12 cellular contexts compared by ENCODE assay signal in genomic region chr10:4270116-4270515, GRCh38.
A peak's percentile ranks its signal among the peaks of the same experiment; 100 is the strongest.
DNase-seq lines count a peak whose midpoint lies in the region; ATAC-seq and TF ChIP-seq lines count a peak whose summit lies in the region.
"Had no signal": no experiment of that assay in that cellular context is flagged by ENCODE, and none has a peak within 500 bp of the region (broad histone marks: within the 10 kb centered on the region; RNA-seq: fewer than 3 reads in every experiment).

No MANE protein-coding gene starts in this region.

- H3K4me1 Mint-ChIP-seq in chondrocyte (ENCODE audit: low read depth): peaks cover 45% of the 10 kb centered on the region

- intact Hi-C loops in lower leg skin (cut with DNase I; ENCODE audit: low total_unique reads): no loop called here

- H3K36me3 Mint-ChIP-seq in chondrocyte (ENCODE audit: low read depth): no peaks in the 10 kb centered on the region
- H3K36me3 Mint-ChIP-seq: CD4-positive, CD25-positive, alpha-beta regulatory T cell had no signal

- peak; percentile 67 for DNase-seq in AG08395 (ENCODE audit: low spot score)
- DNase-seq in NB4 (ENCODE audit: low read depth): peak; percentile 29
- no peak for DNase-seq in chondrocyte (ENCODE audit: low spot score)
- DNase-seq in left lobe of liver (ENCODE audit: low spot score): no peak
- no peak for DNase-seq in lower leg skin (ENCODE audit: low spot score in 2 of 2)
- DNase-seq: activated CD4-positive, CD25-positive, alpha-beta regulatory T cell treated with anti-CD3 and anti-CD28 coated beads, Interleukin-2, amount 50 U/mL, for 72 hours; CD4-positive, CD25-positive, alpha-beta regulatory T cell; NCI-H774; stimulated activated naive B cell treated with anti-CD40 and anti-IgM and Interleukin-4, amounts not matched to agents 10 μg/mL and 1 μg/mL and 100 μg/mL, for 72 hours had no signal

- peaks cover 5% of the 10 kb centered on the region for H3K9me3 Mint-ChIP-seq in chondrocyte (ENCODE audit: low read depth)

- WGBS in lower leg skin, 2 donors: 20 to 22% methylated on average over 4 of the region's 4 CpGs

- TF ChIP-seq POLR2A in NB4 (IDR thresholded peaks at IDR 0.05; ENCODE audit: extremely low read depth, insufficient read length): no peak
- TF ChIP-seq POLR2A in lower leg skin (IDR thresholded peaks at IDR 0.05): no peak

- H3K4me3 ChIP-seq in NB4 (ENCODE audit: low read depth, low read length): no peak overlapping the region
- H3K4me3 ChIP-seq in lower leg skin (ENCODE audit: low read depth, poor library complexity, severe bottlenecking): no peak overlapping the region

- no peak for TF ChIP-seq CTCF in NB4 (IDR thresholded peaks at IDR 0.05; ENCODE audit: low read depth, low read length)
- no peak for TF ChIP-seq CTCF in chondrocyte (IDR thresholded peaks at IDR 0.05)
- TF ChIP-seq CTCF in lower leg skin (IDR thresholded peaks at IDR 0.05): no peak

- no peak overlapping the region for H3K4me3 Mint-ChIP-seq in chondrocyte (ENCODE audit: unreplicated experiment)
- H3K4me3 Mint-ChIP-seq: stimulated activated naive B cell treated with anti-CD40 and anti-IgM and Interleukin-4, amounts not matched to agents 10 μg/mL and 1 μg/mL and 100 μg/mL, for 72 hours had no signal

- peak overlapping the region; percentile 18 for H3K27ac Mint-ChIP-seq in chondrocyte (ENCODE audit: unreplicated experiment)
- H3K27ac Mint-ChIP-seq: stimulated activated naive B cell treated with anti-CD40 and anti-IgM and Interleukin-4, amounts not matched to agents 10 μg/mL and 1 μg/mL and 100 μg/mL, for 72 hours had no signal

- H3K27me3 Mint-ChIP-seq in chondrocyte (ENCODE audit: low read depth): no peaks in the 10 kb centered on the region
- H3K27me3 Mint-ChIP-seq: stimulated activated naive B cell treated with anti-CD40 and anti-IgM and Interleukin-4, amounts not matched to agents 10 μg/mL and 1 μg/mL and 100 μg/mL, for 72 hours had no signal

- peak; percentile 38 for ATAC-seq in left lobe of liver
- ATAC-seq in GM21825 (IDR thresholded peaks at IDR 0.05; ENCODE audit: unreplicated experiment): no peak
- ATAC-seq in GM21723 (IDR thresholded peaks at IDR 0.05; ENCODE audit: unreplicated experiment): no peak
- ATAC-seq in GM18520 (IDR thresholded peaks at IDR 0.05; ENCODE audit: unreplicated experiment): no peak

Comparison
In these comparisons a context has a peak if more than half of its experiments do, and no peak if none do; other contexts are left out.
1. DNase-seq: peak in AG08395 (single experiment) and NB4 (single experiment); none in chondrocyte (single experiment), left lobe of liver (single experiment) and lower leg skin (0 of 2).